Comparison of ENCODE assay signal across 17 cellular contexts in genomic region chr5:146243217-146243616, GRCh38.
"Had no signal": no experiment of that assay in that cellular context is flagged by ENCODE, and none has a peak within 500 bp of the region (broad histone marks: within the 10 kb centered on the region; RNA-seq: fewer than 3 reads in every experiment).

No MANE protein-coding gene starts in this region.

- H3K4me3 ChIP-seq: dorsolateral prefrontal cortex, hepatocyte, right atrium auricular region had no signal

- ATAC-seq: esophagus mucosa; left colon; left ventricle myocardium superior; naive thymus-derived CD4-positive, alpha-beta T cell had no signal

- H3K4me1 ChIP-seq: right atrium auricular region had no signal

- DNase-seq: central memory CD4-positive, alpha-beta T cell; cortex of kidney; dorsolateral prefrontal cortex; effector memory CD4-positive, alpha-beta T cell; foreskin melanocyte; head of caudate nucleus; left colon; left ventricle myocardium superior; naive thymus-derived CD4-positive, alpha-beta T cell; nephron progenitor cell; small intestine; stimulated activated CD4-positive, alpha-beta T cell treated with anti-CD3 and anti-CD28 coated beads, Interleukin-2, amount 100 ng/mL, for 48 hours; stimulated activated naive CD4-positive, alpha-beta T cell treated with Interleukin-2 at 50 U/mL for 16 hours; trophoblast cell had no signal

- H3K9me3 ChIP-seq: right atrium auricular region had no signal

- H3K27ac ChIP-seq: dorsolateral prefrontal cortex, hepatocyte, right atrium auricular region had no signal

- H3K27me3 ChIP-seq: dorsolateral prefrontal cortex, hepatocyte, right atrium auricular region had no signal
